Comparison of ENCODE assay signal across 8 cellular contexts in genomic region chr2:170715062-170715931, GRCh38. TPM values are rescaled to one million over a fixed set of nuclear protein-coding genes. Genes with fewer than 3 reads are reported as not detected.
DNase-seq lines count a peak whose midpoint lies in the region; ATAC-seq and TF ChIP-seq lines count a peak whose summit lies in the region.

Gene SP5, plus strand, starts transcription at chr2:170715337. Its CDS starts 176 bp downstream, at chr2:170715513.

- peak; percentile 9 to 46 for DNase-seq in NCI-H2081 (lab: John Stamatoyannopoulos, UW)
- no peak for DNase-seq in NCI-H2081 treated with DMSO at 0.1 percent for 48 hours (lab: John Stamatoyannopoulos, UW)
- DNase-seq in NCI-H2196 (lab: John Stamatoyannopoulos, UW; ENCODE audit: unreplicated experiment) = peak; percentile 77
- DNase-seq in activated T-cell treated with anti-CD3 and anti-CD28 coated beads, Interleukin-2, amount 50 U/mL, for 4 hours = peak; percentile 11
- peak in 1 of 2 donors; percentile 58 for DNase-seq in foreskin fibroblast
- peak; percentile 56 for DNase-seq in neural crest cell (ENCODE audit: low read depth, low spot score)

- H3K4me3 ChIP-seq in foreskin fibroblast (ENCODE audit: low read depth in 1 of 2, low read length in 2 of 2) = peak within 1 kb of the TSS; percentile 40 to 54

- H3K4me3 Mint-ChIP-seq in activated T-cell treated with anti-CD3 and anti-CD28 coated beads, Interleukin-2, amount 50 U/mL, for 4 hours = peak within 1 kb of the TSS; percentile 78
- H3K4me3 Mint-ChIP-seq in neural crest cell = peak within 1 kb of the TSS; percentile 88

- H3K36me3 Mint-ChIP-seq in activated T-cell treated with anti-CD3 and anti-CD28 coated beads, Interleukin-2, amount 50 U/mL, for 4 hours (ENCODE audit: insufficient read depth) = no peaks in the 10 kb centered on the region
- H3K36me3 Mint-ChIP-seq in neural crest cell (ENCODE audit: low read depth) = peaks cover 2% of the 10 kb centered on the region

- H3K27ac Mint-ChIP-seq in neural crest cell (ENCODE audit: unreplicated experiment) = peak within 1 kb of the TSS; percentile 19

- TF ChIP-seq CTCF in foreskin fibroblast (IDR thresholded peaks at IDR 0.05; ENCODE audit: low read depth, low read length) (no peak), neural crest cell (conservative IDR thresholded peaks at IDR 0.05) (no peak)

- peaks cover 67% of the 10 kb centered on the region for H3K27me3 Mint-ChIP-seq in activated T-cell treated with anti-CD3 and anti-CD28 coated beads, Interleukin-2, amount 50 U/mL, for 4 hours (ENCODE audit: low read depth)
- H3K27me3 Mint-ChIP-seq in neural crest cell (ENCODE audit: low read depth) = peaks cover 93% of the 10 kb centered on the region

- ATAC-seq in activated T-cell treated with anti-CD3 and anti-CD28 coated beads, Interleukin-2, amount 50 U/mL, for 4 hours = peak; percentile 36 to 49
- no peak for ATAC-seq in GM19455 (IDR thresholded peaks at IDR 0.05; ENCODE audit: unreplicated experiment)
- no peak for ATAC-seq in HG03442 (IDR thresholded peaks at IDR 0.05; ENCODE audit: unreplicated experiment)

- peaks cover 33% of the 10 kb centered on the region for H3K4me1 Mint-ChIP-seq in activated T-cell treated with anti-CD3 and anti-CD28 coated beads, Interleukin-2, amount 50 U/mL, for 4 hours (ENCODE audit: low read depth)
- H3K4me1 Mint-ChIP-seq in neural crest cell = peaks cover 41% of the 10 kb centered on the region

- no peaks in the 10 kb centered on the region for H3K9me3 Mint-ChIP-seq in activated T-cell treated with anti-CD3 and anti-CD28 coated beads, Interleukin-2, amount 50 U/mL, for 4 hours
- no peaks in the 10 kb centered on the region for H3K9me3 Mint-ChIP-seq in neural crest cell

RNA-seq across cellular contexts. Expression of gene SP5, which starts in this region (rescaled TPM):
- total RNA-seq in activated T-cell treated with anti-CD3 and anti-CD28 coated beads, Interleukin-2, amount 50 U/mL, for 4 hours = not detected
- total RNA-seq in neural crest cell = 3.5 and 6.4 TPM in 2 replicates

Comparison
In these comparisons a context has a peak if more than half of its experiments do, and no peak if none do; other contexts are left out.
1. Peak in DNase-seq and ATAC-seq in activated T-cell treated with anti-CD3 and anti-CD28 coated beads, Interleukin-2, amount 50 U/mL, for 4 hours; RNA of the gene not detected or under 1 TPM.